ENCODE assay signal across 13 cellular contexts in genomic region chr1:88646852-88647645, GRCh38.
A peak's percentile ranks its signal among the peaks of the same experiment; 100 is the strongest.
DNase-seq lines count a peak whose midpoint lies in the region; ATAC-seq lines count a peak whose summit lies in the region.
"Had no signal": no experiment of that assay in that cellular context is flagged by ENCODE, and none has a peak within 500 bp of the region (broad histone marks: within the 10 kb centered on the region; RNA-seq: fewer than 3 reads in every experiment).

No MANE protein-coding gene starts in this region.

- H3K9me3 Mint-ChIP-seq in memory B cell: no peaks in the 10 kb centered on the region
- H3K9me3 Mint-ChIP-seq: activated T-helper 2 cell treated with anti-CD3 and anti-CD28 coated beads, Interferon-gamma antibody, Interleukin-2, Interleukin-4, amounts not matched to agents 10 μg/mL and 5 μg/mL and 100 μg/mL, durations not matched to agents 14 hours and 24 hours and 36 hours had no signal

- no peak overlapping the region for H3K4me3 Mint-ChIP-seq in memory B cell

- no peak overlapping the region for H3K27ac Mint-ChIP-seq in memory B cell
- H3K27ac Mint-ChIP-seq: activated T-helper 2 cell treated with anti-CD3 and anti-CD28 coated beads, Interferon-gamma antibody, Interleukin-2, Interleukin-4, amounts not matched to agents 10 μg/mL and 5 μg/mL and 100 μg/mL, durations not matched to agents 14 hours and 24 hours and 36 hours had no signal

- DNase-seq in NCI-H146 (lab: John Stamatoyannopoulos, UW) (peak; percentile 0), NCI-H146 treated with DMSO at 0.1 percent for 48 hours (lab: John Stamatoyannopoulos, UW; ENCODE audit: unreplicated experiment) (no peak), NCI-H748 treated with DMSO at 0.1 percent for 48 hours (lab: John Stamatoyannopoulos, UW) (peak; percentile 11), memory B cell (ENCODE audit: low spot score in 2 of 2) (no peak), Kasumi-1 (lab: John Stamatoyannopoulos, UW) (no peak), T-helper 9 cell (no peak)
- DNase-seq: H7, Karpas-422, psoas muscle had no signal

- no peaks in the 10 kb centered on the region for H3K36me3 Mint-ChIP-seq in memory B cell

- peaks cover 7% of the 10 kb centered on the region for H3K27me3 Mint-ChIP-seq in memory B cell

- ATAC-seq in HG02610 (IDR thresholded peaks at IDR 0.05; ENCODE audit: unreplicated experiment) (peak; percentile 41), memory B cell (ENCODE audit: low read depth) (peak; percentile 70), GM21367 (IDR thresholded peaks at IDR 0.05; ENCODE audit: unreplicated experiment) (no peak)
- ATAC-seq: A549, psoas muscle had no signal

- H3K4me1 Mint-ChIP-seq in memory B cell: no peaks in the 10 kb centered on the region

Comparison
In these comparisons a context has a peak if more than half of its experiments do, and no peak if none do; other contexts are left out.
1. DNase-seq: peak in NCI-H146 (single experiment) and NCI-H748 treated with DMSO at 0.1 percent for 48 hours (single experiment); none in NCI-H146 treated with DMSO at 0.1 percent for 48 hours (single experiment), memory B cell (0 of 2), Kasumi-1 (0 of 2) and T-helper 9 cell (single experiment).